1 cellular context compared by ENCODE assay signal in the genomic region with DNA sequence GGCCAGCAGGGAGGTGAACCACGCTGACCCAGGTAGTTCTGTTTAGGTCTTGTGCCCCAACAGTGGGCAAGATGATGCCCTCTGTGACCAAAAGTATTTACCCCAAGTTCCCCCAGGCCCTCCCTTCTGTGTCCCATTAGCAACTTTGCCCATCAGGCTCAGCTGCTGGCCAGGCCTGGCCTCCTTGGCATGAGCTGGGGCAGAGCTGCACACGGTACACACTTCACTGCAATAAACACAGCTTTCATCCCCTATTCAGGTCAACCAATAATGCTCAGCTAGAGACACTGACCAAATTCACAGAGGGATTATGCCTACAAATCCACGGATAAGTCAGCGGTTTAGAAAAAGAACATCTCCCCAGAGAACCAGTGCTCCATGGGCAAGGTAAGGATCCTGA.
TF ChIP-seq lines count a peak whose summit lies in the region.

No MANE protein-coding gene starts in this region.

TF ChIP-seq in IMR-90, 13 proteins besides CTCF, POLR2A, EP300 and RAD21 (continued from another document):
- no peak for TF ChIP-seq FOS (IDR thresholded peaks at IDR 0.05; ENCODE audit: low read depth, low read length)
- TF ChIP-seq MAFK (IDR thresholded peaks at IDR 0.05; ENCODE audit: low read depth, low read length): no peak
- no peak for TF ChIP-seq CEBPB (IDR thresholded peaks at IDR 0.05; ENCODE audit: low read depth, low read length)
- TF ChIP-seq MXI1 (IDR thresholded peaks at IDR 0.05; ENCODE audit: borderline replicate concordance, low read depth, low read length): no peak
- TF ChIP-seq NFE2L2 (IDR thresholded peaks at IDR 0.05; ENCODE audit: low read depth, low read length): no peak
- TF ChIP-seq MAZ (IDR thresholded peaks at IDR 0.05; ENCODE audit: borderline replicate concordance, low read depth, low read length): no peak
- TF ChIP-seq SMC3 (IDR thresholded peaks at IDR 0.05; ENCODE audit: low read depth, low read length): no peak
- no peak for TF ChIP-seq RFX5 (IDR thresholded peaks at IDR 0.05; ENCODE audit: low read depth, low read length)
